ENCODE assay signal across 23 cellular contexts in genomic region chr7:133819695-133820094, GRCh38.
"Had no signal": no experiment of that assay in that cellular context is flagged by ENCODE, and none has a peak within 500 bp of the region (broad histone marks: within the 10 kb centered on the region; RNA-seq: fewer than 3 reads in every experiment).

No MANE protein-coding gene starts in this region.

- H3K4me3 ChIP-seq: K562, PC-9, Peyer's patch, SJCRH30 had no signal

- H2AFZ ChIP-seq: PC-9 had no signal

- H3K9ac ChIP-seq: KMS-11 had no signal

- H3K4me2 ChIP-seq: KMS-11, PC-9 had no signal

- H3K27me3 Mint-ChIP-seq: IgD-negative memory B cell, T-cell had no signal

- H3K4me3 Mint-ChIP-seq: IgD-negative memory B cell; T-cell; T-helper 1 cell treated with Interleukin-12 subunit alpha and Interleukin-12 subunit beta and Interleukin-4 antibody, amounts not matched to agents 30 μg/mL and 1 μg/mL, for 36 hours had no signal

- H3K4me1 ChIP-seq: Peyer's patch had no signal

- H3K9me3 Mint-ChIP-seq: IgD-negative memory B cell; T-cell; T-helper 1 cell treated with Interleukin-12 subunit alpha and Interleukin-12 subunit beta and Interleukin-4 antibody, amounts not matched to agents 30 μg/mL and 1 μg/mL, for 36 hours had no signal

- H3K27me3 ChIP-seq: Peyer's patch, SJCRH30 had no signal

- H3K27ac ChIP-seq: HL-60, KMS-11, PC-9, Peyer's patch, SJCRH30 had no signal

- H3K9me3 ChIP-seq: Peyer's patch, SJCRH30 had no signal

- ATAC-seq: K562, Right ventricle myocardium inferior, T-cell had no signal

- DNase-seq: Kasumi-1, MM.1S, NCI-H1092 treated with DMSO at 0.1 percent for 48 hours, NCI-H146, NCI-H1694 treated with DMSO at 0.1 percent for 48 hours, NCI-H2029 treated with DMSO at 0.1 percent for 48 hours, NCI-H2171, NCI-H226, NCI-H524, NCI-H526 treated with DMSO at 0.1 percent for 48 hours, NCI-H774, PC-9, Peyer's patch, SHP77 treated with DMSO at 0.1 percent for 48 hours, SJCRH30, SW 1271, T-cell had no signal

- H3K36me3 ChIP-seq: Peyer's patch had no signal

- H3K27ac Mint-ChIP-seq: IgD-negative memory B cell; T-cell; T-helper 1 cell treated with Interleukin-12 subunit alpha and Interleukin-12 subunit beta and Interleukin-4 antibody, amounts not matched to agents 30 μg/mL and 1 μg/mL, for 36 hours had no signal
